In genomic region chr15:32872606-32873291, GRCh38 we compare ENCODE assay signal across 16 cellular contexts.
A peak's percentile ranks its signal among the peaks of the same experiment; 100 is the strongest.
DNase-seq lines count a peak whose midpoint lies in the region; ATAC-seq and TF ChIP-seq lines count a peak whose summit lies in the region.
"Had no signal": no experiment of that assay in that cellular context is flagged by ENCODE, and none has a peak within 500 bp of the region (broad histone marks: within the 10 kb centered on the region; RNA-seq: fewer than 3 reads in every experiment).

No MANE protein-coding gene starts in this region.

- peak overlapping the region; percentile 100 for H2BK5ac ChIP-seq in IMR-90 (ENCODE audit: low read depth, low read length, poor library complexity, severe bottlenecking)

- no peaks in the 10 kb centered on the region for H4K20me1 ChIP-seq in IMR-90 (ENCODE audit: insufficient read depth, low read length)

- H3K27me3 ChIP-seq in IMR-90 (ENCODE audit: control insufficient read depth, insufficient read depth, low read length): no peaks in the 10 kb centered on the region
- no peaks in the 10 kb centered on the region for H3K27me3 ChIP-seq in stomach
- H3K27me3 ChIP-seq: ascending aorta had no signal

- 0 out of 2 replicates have a peak, but pooled peaks have one; percentile 6 for TF ChIP-seq RAD21 in IMR-90 (IDR thresholded peaks at IDR 0.05; ENCODE audit: low read length)

- no peak overlapping the region for H2AFZ ChIP-seq in IMR-90 (replicated peaks; ENCODE audit: low read length, poor library complexity)

- dilution Hi-C loops in IMR-90 (cut with HindIII; ENCODE audit: low sequenced_read_pairs, unreplicated experiment): no loop called here

- H3K4me1 Mint-ChIP-seq in chondrocyte (ENCODE audit: low read depth): peaks cover 66% of the 10 kb centered on the region
- H3K4me1 Mint-ChIP-seq: naive B cell had no signal

- H4K8ac ChIP-seq in IMR-90 (ENCODE audit: low read depth in 2 of 2, low read length in 2 of 2): peak overlapping the region; percentile 98 to 99

- H4K91ac ChIP-seq in IMR-90 (ENCODE audit: insufficient read depth, low read depth, low read length): peak overlapping the region; percentile 100

- peak overlapping the region; percentile 95; the same call in 1 of the 2 replicates for H4K5ac ChIP-seq in IMR-90 (ENCODE audit: low read depth, low read length)

- TF ChIP-seq CTCF in IMR-90 (conservative IDR thresholded peaks at IDR 0.05; ENCODE audit: low read depth, low read length) (no peak), chondrocyte (IDR thresholded peaks at IDR 0.05) (no peak), stomach (IDR thresholded peaks at IDR 0.05) (no peak)

- peak overlapping the region; percentile 98 for H2BK20ac ChIP-seq in IMR-90 (ENCODE audit: low read depth, low read length)

- H3K4me1 ChIP-seq in IMR-90 (ENCODE audit: control insufficient read depth, insufficient read depth, low read length) (peaks cover 31% of the 10 kb centered on the region), stomach (peaks cover 0 to 23% (median 13%) of the 10 kb centered on the region in 4 donors)
- H3K4me1 ChIP-seq: ascending aorta had no signal

- POLR2A ChIA-PET in IMR-90 (lab: Charles Lee; ENCODE audit: unreplicated experiment): no interaction called here

- H2BK15ac ChIP-seq in IMR-90 (ENCODE audit: low read depth, low read length): peak overlapping the region; percentile 97; the same call in 2 of the 3 replicates

- peak overlapping the region; percentile 100 for H2BK120ac ChIP-seq in IMR-90 (ENCODE audit: low read depth, low read length)

- peak overlapping the region; percentile 95 for H3K23ac ChIP-seq in IMR-90 (ENCODE audit: low read depth, low read length)

- TF ChIP-seq POLR2A in IMR-90 (IDR thresholded peaks at IDR 0.05; ENCODE audit: low read depth, low read length) (peak; percentile 18; the same call in 1 of the 2 replicates), stomach (IDR thresholded peaks at IDR 0.05) (no peak)

- H3K9ac ChIP-seq in IMR-90 (ENCODE audit: low read depth, low read length): peak overlapping the region; percentile 62; the same call in 1 of the 2 replicates

- H3K18ac ChIP-seq in IMR-90 (ENCODE audit: low read depth, low read length): peak overlapping the region; percentile 100

- peak overlapping the region; percentile 94 for H3K14ac ChIP-seq in IMR-90 (replicated peaks; ENCODE audit: low read depth, low read length)

- no peak overlapping the region for H3K4me3 Mint-ChIP-seq in chondrocyte (ENCODE audit: unreplicated experiment)
- H3K4me3 Mint-ChIP-seq: CD4-positive, alpha-beta T cell; naive B cell had no signal

- H3K27ac ChIP-seq in IMR-90 (ENCODE audit: insufficient read depth, low read length) (peak overlapping the region; percentile 100), stomach (peak overlapping the region in 4 of 5 donors; percentile 70 to 82 (median 77))

- ATAC-seq in IMR-90 (ENCODE audit: low read depth) (peak; percentile 33), HG03378 (IDR thresholded peaks at IDR 0.05; ENCODE audit: unreplicated experiment) (no peak)
- ATAC-seq: activated CD4-positive, CD25-positive, alpha-beta regulatory T cell treated with anti-CD3 and anti-CD28 coated beads, Interleukin-2, amount 50 U/mL, for 24 hours had no signal

- no peaks in the 10 kb centered on the region for H3K9me3 ChIP-seq in IMR-90 (ENCODE audit: control insufficient read depth, insufficient read depth, low read length)
- H3K9me3 ChIP-seq in stomach: no peaks in the 10 kb centered on the region
- H3K9me3 ChIP-seq: ascending aorta had no signal

- no CpG with 5 or more reads among the region's 5 CpGs for WGBS in IMR-90 (ENCODE audit: extremely low coverage in 2 of 2, insufficient read length in 1 of 2), 2 experiments
- WGBS in stomach, 5 donors: 45 to 74% (median 71%) methylated on average over 5 of the region's 5 CpGs

- peak overlapping the region; percentile 97; the same call in 1 of the 2 replicates for H2AK5ac ChIP-seq in IMR-90 (ENCODE audit: low read depth, low read length)

- peaks cover 22 to 59% of the 10 kb centered on the region in 2 experiments for H3K79me1 ChIP-seq in IMR-90 (ENCODE audit: low read depth in 1 of 2, low read length in 2 of 2)

- no TSS peak for BruUV-seq in IMR-90 (replicated peaks; lab: Mats Ljungman, UMichigan)

- in situ Hi-C loops in IMR-90 (cut with MboI; ENCODE audit: low sequenced_read_pairs): no loop called here

- peaks cover 16% of the 10 kb centered on the region for H3K9me1 ChIP-seq in IMR-90 (ENCODE audit: insufficient read depth, low read length)

- DNase-seq in IMR-90 (peak; percentile 96), chondrocyte (ENCODE audit: low spot score) (no peak), left kidney (ENCODE audit: low read depth, low spot score) (peak; percentile 41), stomach (peak; percentile 26), SW 1271 (lab: John Stamatoyannopoulos, UW) (no peak), NCI-H2196 (lab: John Stamatoyannopoulos, UW; ENCODE audit: unreplicated experiment) (no peak), T-helper 2 cell (no peak)
- DNase-seq: activated T-cell treated with anti-CD3 and anti-CD28 coated beads, Interleukin-2, amount 50 U/mL, for 1 hour; CD4-positive, alpha-beta T cell; naive B cell; NCI-H446 treated with DMSO at 0.1 percent for 48 hours; SHP77 treated with DMSO at 0.1 percent for 48 hours; stimulated activated CD4-positive, alpha-beta T cell treated with anti-CD3 and anti-CD28 coated beads, Interleukin-15, amount 100 ng/mL, for 24 hours had no signal

- peak; percentile 3 for TF ChIP-seq EP300 in stomach (IDR thresholded peaks at IDR 0.05)

- peaks cover 3% of the 10 kb centered on the region for H3K36me3 Mint-ChIP-seq in chondrocyte (ENCODE audit: low read depth)

- peak overlapping the region; percentile 97 for H3K56ac ChIP-seq in IMR-90 (ENCODE audit: extremely low read depth, insufficient read depth, low read length)

- intact Hi-C loops in IMR-90 (cut with micrococcal nuclease): loop anchor here (2.0 to 5.0 kb wide), 2 partner anchors 114 to 155 kb away; partner anchors contain the start of gene GREM1
- intact Hi-C loops in stomach (cut with DNase I; ENCODE audit: low total_unique reads): loop anchor here (10.0 kb wide), 1 partner anchor 62 kb away; no protein-coding TSS in a partner anchor

- no peaks in the 10 kb centered on the region for H3K9me3 Mint-ChIP-seq in chondrocyte (ENCODE audit: low read depth)
- H3K9me3 Mint-ChIP-seq: CD4-positive, alpha-beta T cell; naive B cell had no signal

- H3K27me3 Mint-ChIP-seq in chondrocyte (ENCODE audit: low read depth): no peaks in the 10 kb centered on the region
- H3K27me3 Mint-ChIP-seq: CD4-positive, alpha-beta T cell had no signal

- peak overlapping the region; percentile 12 for H2AK9ac ChIP-seq in IMR-90 (replicated peaks; ENCODE audit: low read depth, low read length, poor library complexity)

- H3K4me3 ChIP-seq in IMR-90 (ENCODE audit: insufficient read depth, low read depth, low read length) (no peak overlapping the region), stomach (no peak overlapping the region)
- H3K4me3 ChIP-seq: ascending aorta had no signal

- H3K36me3 ChIP-seq in IMR-90 (ENCODE audit: control insufficient read depth, insufficient read depth, low read length) (no peaks in the 10 kb centered on the region), stomach (peaks cover 0 to 10% (median 0%) of the 10 kb centered on the region in 4 donors)
- H3K36me3 ChIP-seq: ascending aorta had no signal

- H3K27ac Mint-ChIP-seq in chondrocyte (ENCODE audit: unreplicated experiment): peak overlapping the region; percentile 88
- H3K27ac Mint-ChIP-seq: CD4-positive, alpha-beta T cell had no signal

- H3K4me2 ChIP-seq in IMR-90 (ENCODE audit: low read depth, low read length): no peak overlapping the region

- H3K4ac ChIP-seq in IMR-90 (ENCODE audit: low read depth, low read length): peak overlapping the region; percentile 100

- CTCF ChIA-PET in IMR-90 (lab: Yijun Ruan, JAX): interaction anchor here (0.6 to 2.0 kb wide), 5 partner anchors 9 to 216 kb away, joined by 3 to 6 read pairs (median 3); no protein-coding TSS in a partner anchor

TF ChIP-seq in IMR-90, 13 proteins besides CTCF, POLR2A, EP300 and RAD21:
- TF ChIP-seq RCOR1 (IDR thresholded peaks at IDR 0.05; ENCODE audit: insufficient replicate concordance, low read length) (peak; percentile 97), MAFK (IDR thresholded peaks at IDR 0.05; ENCODE audit: low read depth, low read length) (no peak), SMC3 (IDR thresholded peaks at IDR 0.05; ENCODE audit: low read depth, low read length) (no peak), CHD1 (IDR thresholded peaks at IDR 0.05; ENCODE audit: low read depth, low read length) (no peak), ELK1 (IDR thresholded peaks at IDR 0.05; ENCODE audit: borderline replicate concordance, low read depth, low read length) (no peak), MXI1 (IDR thresholded peaks at IDR 0.05; ENCODE audit: borderline replicate concordance, low read depth, low read length) (no peak), CEBPB (IDR thresholded peaks at IDR 0.05; ENCODE audit: low read depth, low read length) (peak; percentile 71), RFX5 (IDR thresholded peaks at IDR 0.05; ENCODE audit: low read depth, low read length) (no peak), FOS (IDR thresholded peaks at IDR 0.05; ENCODE audit: low read depth, low read length) (peak; percentile 45; the same call in 1 of the 2 replicates), USF2 (IDR thresholded peaks at IDR 0.05; ENCODE audit: low read depth, low read length) (no peak), BHLHE40 (IDR thresholded peaks at IDR 0.05; ENCODE audit: low read depth, low read length) (no peak), NFE2L2 (IDR thresholded peaks at IDR 0.05; ENCODE audit: low read depth, low read length) (no peak), MAZ (IDR thresholded peaks at IDR 0.05; ENCODE audit: borderline replicate concordance, low read depth, low read length) (no peak)

Comparison
In these comparisons a context has a peak if more than half of its experiments do, and no peak if none do; other contexts are left out.
1. DNase-seq: peak in IMR-90 (single experiment), left kidney (single experiment) and stomach (single experiment); none in chondrocyte (single experiment), SW 1271 (0 of 2), NCI-H2196 (single experiment) and T-helper 2 cell (0 of 5).